4 cellular contexts compared by ENCODE assay signal in genomic region chr4:138338840-138339239, GRCh38.
TF ChIP-seq lines count a peak whose summit lies in the region.

No MANE protein-coding gene starts in this region.

TF ChIP-seq in HepG2, 621 proteins besides CTCF, POLR2A, EP300 and RAD21:
- no peak for TF ChIP-seq RARG (CRISPR knock-in tag; IDR thresholded peaks at IDR 0.05; ENCODE audit: low read depth)
- 0 out of 2 replicates have a peak, but pooled peaks have one; percentile 33 for TF ChIP-seq PBX2 (CRISPR knock-in tag; IDR thresholded peaks at IDR 0.05)

TF ChIP-seq in HEK293T, 16 proteins besides CTCF, POLR2A, EP300 and RAD21:
- peak; percentile 25; the same call in 1 of the 2 replicates for TF ChIP-seq PKNOX1 (IDR thresholded peaks at IDR 0.05)
- TF ChIP-seq CTBP1 (IDR thresholded peaks at IDR 0.05; ENCODE audit: borderline replicate concordance): no peak

TF ChIP-seq in K562, 482 proteins besides CTCF, POLR2A, EP300 and RAD21:
- TF ChIP-seq CBFA2T2 (conservative IDR thresholded peaks at IDR 0.05) (no peak), PKNOX1 (IDR thresholded peaks at IDR 0.05) (peak; percentile 82), PHF20 (IDR thresholded peaks at IDR 0.05; ENCODE audit: partially characterized antibody) (no peak), CBX3 (IDR thresholded peaks at IDR 0.05; ENCODE audit: borderline replicate concordance in 1 of 2, low read length in 2 of 2) (no peak), ZNF408 (CRISPR knock-in tag; IDR thresholded peaks at IDR 0.05; ENCODE audit: low read depth) (no peak), ZNF830 (CRISPR knock-in tag; IDR thresholded peaks at IDR 0.05) (no peak), STAT5B (CRISPR knock-in tag; IDR thresholded peaks at IDR 0.05) (no peak), NFIC (IDR thresholded peaks at IDR 0.05) (peak; percentile 61), MTA1 (IDR thresholded peaks at IDR 0.05; ENCODE audit: borderline replicate concordance) (no peak), NFE2 (IDR thresholded peaks at IDR 0.05; ENCODE audit: low read depth) (no peak)

TF ChIP-seq in H1, 55 proteins besides CTCF, POLR2A, EP300 and RAD21:
- TF ChIP-seq TEAD4 (IDR thresholded peaks at IDR 0.05; ENCODE audit: low read depth, low read length): 0 out of 2 replicates have a peak, but pooled peaks have one; percentile 7
- TF ChIP-seq PHF8 (conservative IDR thresholded peaks at IDR 0.05; ENCODE audit: low read depth, low read length): no peak
